In genomic region chrX:103376118-103376978, GRCh38 we compare ENCODE assay signal across 8 cellular contexts. TPM values are rescaled to one million over a fixed set of nuclear protein-coding genes. Genes with fewer than 3 reads are reported as not detected.
DNase-seq lines count a peak whose midpoint lies in the region; ATAC-seq, FAIRE-seq and TF ChIP-seq lines count a peak whose summit lies in the region.

Gene BEX3 (plus strand): TSS chrX:103376538. CDS start chrX:103377522, 984 bp downstream.

- H3K9ac ChIP-seq in MM.1S (ENCODE audit: low read length) (no peak within 1 kb of the TSS), iPS-15b (ENCODE audit: low read depth, low read length) (peak within 1 kb of the TSS; percentile 89)

- no peaks in the 10 kb centered on the region for H3K9me2 ChIP-seq in MM.1S (replicated peaks; ENCODE audit: insufficient read depth, low read length)

- H3K36me3 Mint-ChIP-seq in Calu3 (ENCODE audit: insufficient read depth, unreplicated experiment): peaks cover 20% of the 10 kb centered on the region

- peak; percentile 54 for DNase-seq in Calu3
- DNase-seq in MM.1S: no peak
- DNase-seq in T-helper 22 cell (ENCODE audit: low read depth): peak; percentile 10
- peak in 58 of 61 donors; percentile 2 to 81 (median 46) for DNase-seq in caudate nucleus (lab: John Stamatoyannopoulos, UW)
- peak; percentile 83 for DNase-seq in retina
- DNase-seq in GM19239 (ENCODE audit: insufficient read length, low spot score): no peak

- intact Hi-C loops in Calu3 (cut with micrococcal nuclease; ENCODE audit: unreplicated experiment): no loop called here

- H3K4me3 Mint-ChIP-seq in Calu3 (ENCODE audit: low read depth, unreplicated experiment): peak within 1 kb of the TSS; percentile 81

- peak within 1 kb of the TSS; percentile 84 for H3K27ac Mint-ChIP-seq in Calu3 (ENCODE audit: unreplicated experiment)

- no peaks in the 10 kb centered on the region for H3K27me3 Mint-ChIP-seq in Calu3 (ENCODE audit: unreplicated experiment)

- FAIRE-seq in GM19239 (lab: Jason Lieb, UNC): no peak

- CTCF ChIA-PET in Calu3 (lab: Charles Lee): interaction anchor here (0.6 kb wide), 1 partner anchor 18 kb away, joined by 6 read pairs; no protein-coding TSS in a partner anchor

- no peaks in the 10 kb centered on the region for H3K9me3 ChIP-seq in MM.1S (replicated peaks; ENCODE audit: insufficient read depth, low read length)
- H3K9me3 ChIP-seq in iPS-15b (ENCODE audit: control insufficient read depth, insufficient read depth, low read length): no peaks in the 10 kb centered on the region

- H3K79me2 ChIP-seq in MM.1S (ENCODE audit: low read length): no peaks in the 10 kb centered on the region

- H2AFZ ChIP-seq in MM.1S (ENCODE audit: low read length): peak within 1 kb of the TSS; percentile 56

- H4K20me1 ChIP-seq in MM.1S (ENCODE audit: insufficient read depth, low read length): no peaks in the 10 kb centered on the region

- H3K27ac ChIP-seq in MM.1S (ENCODE audit: low read length): no peak within 1 kb of the TSS
- peak within 1 kb of the TSS; percentile 87 for H3K27ac ChIP-seq in caudate nucleus (ENCODE audit: low read depth, low read length)

- H3K36me3 ChIP-seq in MM.1S (replicated peaks; ENCODE audit: insufficient read depth, low read length) (no peaks in the 10 kb centered on the region), iPS-15b (ENCODE audit: control insufficient read depth, insufficient read depth, low read length) (peaks cover 3% of the 10 kb centered on the region)

- no TSS peak for BruUV-seq in Calu3 (replicated peaks; lab: Mats Ljungman, UMichigan)

- H3K27me3 ChIP-seq in MM.1S (replicated peaks; ENCODE audit: insufficient read depth, low read length) (no peaks in the 10 kb centered on the region), iPS-15b (ENCODE audit: control insufficient read depth, insufficient read depth, low read length) (no peaks in the 10 kb centered on the region)

- H3K4me3 ChIP-seq in MM.1S (ENCODE audit: low read length) (peak within 1 kb of the TSS; percentile 58), iPS-15b (ENCODE audit: low read depth, low read length) (peak within 1 kb of the TSS; percentile 80)

- TF ChIP-seq CTCF in Calu3 (IDR thresholded peaks at IDR 0.05; ENCODE audit: unreplicated experiment) (no peak), MM.1S (IDR thresholded peaks at IDR 0.05; ENCODE audit: low read length) (no peak)

- H3K4me2 ChIP-seq in MM.1S (ENCODE audit: low read depth, low read length): peak within 1 kb of the TSS; percentile 45; the same call in 1 of the 2 replicates

- peaks cover 8% of the 10 kb centered on the region for H3K4me1 Mint-ChIP-seq in Calu3 (ENCODE audit: low read depth, unreplicated experiment)

- ATAC-seq in GM19328 (IDR thresholded peaks at IDR 0.05; ENCODE audit: unreplicated experiment): no peak

- no peaks in the 10 kb centered on the region for H3K9me3 Mint-ChIP-seq in Calu3 (ENCODE audit: low read depth, unreplicated experiment)

- no peaks in the 10 kb centered on the region for H3K4me1 ChIP-seq in MM.1S (ENCODE audit: low read length)
- H3K4me1 ChIP-seq in iPS-15b (ENCODE audit: control insufficient read depth, insufficient read depth, low read length): peaks cover 3% of the 10 kb centered on the region

- H3F3A ChIP-seq in MM.1S (ENCODE audit: insufficient read depth, low read length): no peaks in the 10 kb centered on the region

RNA-seq across cellular contexts. Expression of gene BEX3, which starts in this region (rescaled TPM):
- total RNA-seq in Calu3 (2022): 114 and 117 TPM in 2 replicates

Comparison
In these comparisons a context has a peak if more than half of its experiments do, and no peak if none do; other contexts are left out.
1. DNase-seq: peak in Calu3 (single experiment), T-helper 22 cell (single experiment), caudate nucleus (58 of 61) and retina (single experiment); none in MM.1S (single experiment) and GM19239 (single experiment).